ENCODE assay signal across 9 cellular contexts in genomic region chr7:94295805-94296204, GRCh38.
DNase-seq lines count a peak whose midpoint lies in the region; ATAC-seq and TF ChIP-seq lines count a peak whose summit lies in the region.
"Had no signal": no experiment of that assay in that cellular context is flagged by ENCODE, and none has a peak within 500 bp of the region (broad histone marks: within the 10 kb centered on the region; RNA-seq: fewer than 3 reads in every experiment).

No MANE protein-coding gene starts in this region.

- peak; percentile 44 to 45 for TF ChIP-seq CTCF in GM23338 (conservative IDR thresholded peaks at IDR 0.05; ENCODE audit: low read depth in 2 of 2)
- TF ChIP-seq CTCF in RWPE2 (IDR thresholded peaks at IDR 0.05; ENCODE audit: poor library complexity, severe bottlenecking): peak; percentile 63

- ATAC-seq in GM23338 (no peak), RWPE2 (ENCODE audit: low read depth) (peak; percentile 72), Right ventricle myocardium superior (ENCODE audit: poor library complexity) (peak; percentile 79)

- no peaks in the 10 kb centered on the region for H3K79me2 ChIP-seq in GM23338 (replicated peaks; ENCODE audit: insufficient read depth)

- peaks cover 8% of the 10 kb centered on the region for H3K4me1 ChIP-seq in GM23338 (ENCODE audit: insufficient read depth)
- H3K4me1 ChIP-seq in RWPE2 (ENCODE audit: insufficient read depth, poor library complexity, severe bottlenecking): peaks cover 4% of the 10 kb centered on the region
- peaks cover 0 to 8% (median 6%) of the 10 kb centered on the region in 3 donors for H3K4me1 ChIP-seq in skeletal muscle tissue (ENCODE audit: control insufficient read depth in 3 of 3, insufficient read depth in 3 of 3, low read length in 3 of 3)

- DNase-seq in GM23338 (ENCODE audit: low spot score) (no peak), RWPE2 (ENCODE audit: low spot score) (no peak), Right ventricle myocardium superior (no peak), hippocampal formation (lab: John Stamatoyannopoulos, UW) (no peak), KG1 (lab: John Stamatoyannopoulos, UW) (no peak), NK-92 (lab: John Stamatoyannopoulos, UW; ENCODE audit: unreplicated experiment) (no peak)
- DNase-seq in activated effector memory CD4-positive, alpha-beta T cell treated with anti-CD3 and anti-CD28 coated beads, Interleukin-2, amount 50 U/mL, for 16 hours: no peak
- DNase-seq: T1000 had no signal

- no peaks in the 10 kb centered on the region for H3K27me3 ChIP-seq in GM23338 (ENCODE audit: insufficient read depth)
- H3K27me3 ChIP-seq in RWPE2 (ENCODE audit: insufficient read depth, poor library complexity, severe bottlenecking): no peaks in the 10 kb centered on the region
- no peaks in the 10 kb centered on the region for H3K27me3 ChIP-seq in skeletal muscle tissue (ENCODE audit: control insufficient read depth in 3 of 3, insufficient read depth in 3 of 3, low read length in 3 of 3)

- no peak overlapping the region for H3K27ac ChIP-seq in GM23338 (ENCODE audit: low read depth)
- H3K27ac ChIP-seq in RWPE2 (ENCODE audit: poor library complexity, severe bottlenecking): no peak overlapping the region
- peak overlapping the region; percentile 64 for H3K27ac ChIP-seq in skeletal muscle tissue (ENCODE audit: low read depth, low read length)

- no peaks in the 10 kb centered on the region for H3K36me3 Mint-ChIP-seq in GM23338 (ENCODE audit: low read depth)

- no peaks in the 10 kb centered on the region for H4K20me1 ChIP-seq in GM23338 (replicated peaks; ENCODE audit: insufficient read depth)

- H3K27me3 Mint-ChIP-seq in GM23338 (ENCODE audit: insufficient read depth, low read depth, poor library complexity): no peaks in the 10 kb centered on the region

- H3K4me2 ChIP-seq in GM23338: no peak overlapping the region

- no peaks in the 10 kb centered on the region for H3K9me3 Mint-ChIP-seq in GM23338

- no peak overlapping the region for H2AFZ ChIP-seq in GM23338

- no peak overlapping the region for H3K4me3 ChIP-seq in GM23338
- no peak overlapping the region for H3K4me3 ChIP-seq in RWPE2 (ENCODE audit: severe bottlenecking)
- H3K4me3 ChIP-seq in skeletal muscle tissue (ENCODE audit: low read length in 3 of 3): no peak overlapping the region

- H3K36me3 ChIP-seq in GM23338 (ENCODE audit: insufficient read depth) (no peaks in the 10 kb centered on the region), RWPE2 (ENCODE audit: low read depth) (no peaks in the 10 kb centered on the region), skeletal muscle tissue (ENCODE audit: control insufficient read depth in 3 of 3, insufficient read depth in 3 of 3, low read length in 3 of 3) (no peaks in the 10 kb centered on the region)

- H3K4me3 Mint-ChIP-seq in GM23338: no peak overlapping the region

- H3K9me3 ChIP-seq in RWPE2 (ENCODE audit: severe bottlenecking) (no peaks in the 10 kb centered on the region), skeletal muscle tissue (ENCODE audit: control insufficient read depth in 3 of 3, low read length in 3 of 3) (no peaks in the 10 kb centered on the region)

- H3K4me1 Mint-ChIP-seq in GM23338: peaks cover 7% of the 10 kb centered on the region

- H3K9me2 ChIP-seq in GM23338 (ENCODE audit: insufficient read depth): no peaks in the 10 kb centered on the region

- intact Hi-C loops in Right ventricle myocardium superior (cut with DNase I): no loop called here

- no peak overlapping the region for H3K27ac Mint-ChIP-seq in GM23338

- H3K9ac ChIP-seq in skeletal muscle tissue (ENCODE audit: low read depth in 1 of 3, low read length in 3 of 3): no peak overlapping the region

- no peaks in the 10 kb centered on the region for H3F3A ChIP-seq in GM23338 (replicated peaks; ENCODE audit: low read depth)

TF ChIP-seq in GM23338, 12 proteins besides CTCF, POLR2A, EP300 and RAD21:
- TF ChIP-seq ZNF462 (CRISPR knock-in tag; IDR thresholded peaks at IDR 0.05): no peak
- TF ChIP-seq ZNF114 (CRISPR knock-in tag; IDR thresholded peaks at IDR 0.05): no peak
- TF ChIP-seq REST (IDR thresholded peaks at IDR 0.05; ENCODE audit: unreplicated experiment): no peak
- no peak for TF ChIP-seq ZNF331 (CRISPR knock-in tag; IDR thresholded peaks at IDR 0.05; ENCODE audit: low read depth)
- no peak for TF ChIP-seq POLR2AphosphoS5 (IDR thresholded peaks at IDR 0.05; ENCODE audit: low read depth)
